12 cellular contexts compared by ENCODE assay signal in genomic region chr6:90460067-90460466, GRCh38.
DNase-seq lines count a peak whose midpoint lies in the region; TF ChIP-seq lines count a peak whose summit lies in the region.
"Had no signal": no experiment of that assay in that cellular context is flagged by ENCODE, and none has a peak within 500 bp of the region (broad histone marks: within the 10 kb centered on the region; RNA-seq: fewer than 3 reads in every experiment).

No MANE protein-coding gene starts in this region.

- no peak overlapping the region for H3K4ac ChIP-seq in mesendoderm (ENCODE audit: low read depth, low read length)

- H2AK5ac ChIP-seq in mesendoderm (ENCODE audit: low read length) = no peak overlapping the region

- H3K4me3 ChIP-seq in PC-9 (no peak overlapping the region), mesendoderm (ENCODE audit: low read length) (no peak overlapping the region)
- H3K4me3 ChIP-seq: neural progenitor cell had no signal

- H3K9me2 ChIP-seq in PC-9 (ENCODE audit: insufficient read depth) = no peaks in the 10 kb centered on the region

- no peak for TF ChIP-seq CTCF in PC-9 (conservative IDR thresholded peaks at IDR 0.05)

- H3K4me2 ChIP-seq in PC-9 (0 out of 2 replicates have a peak overlapping the region, but pooled peaks have one; percentile 1), mesendoderm (ENCODE audit: low read length) (no peak overlapping the region)
- H3K4me2 ChIP-seq: neural progenitor cell had no signal

- H3K27me3 ChIP-seq in PC-9 (ENCODE audit: insufficient read depth, low read depth) (no peaks in the 10 kb centered on the region), mesendoderm (ENCODE audit: insufficient read depth, low read length, poor library complexity) (no peaks in the 10 kb centered on the region)
- H3K27me3 ChIP-seq: neural progenitor cell had no signal

- H2BK15ac ChIP-seq in mesendoderm (replicated peaks; ENCODE audit: low read depth) = no peak overlapping the region

- no peaks in the 10 kb centered on the region for H3F3A ChIP-seq in PC-9 (ENCODE audit: insufficient read depth, low read depth)

- no TSS peak for BruUV-seq in PC-9 (replicated peaks; lab: Mats Ljungman, UMichigan)

- no peak overlapping the region for H2BK120ac ChIP-seq in mesendoderm (ENCODE audit: low read depth, low read length)

- H3K36me3 ChIP-seq in PC-9 (ENCODE audit: low read depth) (no peaks in the 10 kb centered on the region), mesendoderm (ENCODE audit: control insufficient read depth, insufficient read depth, low read length) (no peaks in the 10 kb centered on the region)
- H3K36me3 ChIP-seq: neural progenitor cell had no signal

- H3K27ac Mint-ChIP-seq in activated T-cell treated with anti-CD3 and anti-CD28 coated beads, Interleukin-2, amount 50 U/mL, for 24 hours = peak overlapping the region; percentile 99
- H3K27ac Mint-ChIP-seq in activated T-helper 2 cell treated with anti-CD3 and anti-CD28 coated beads, Interferon-gamma antibody, Interleukin-2, Interleukin-4, amounts not matched to agents 10 μg/mL and 5 μg/mL and 100 μg/mL, durations not matched to agents 14 hours and 24 hours and 36 hours = peak overlapping the region; percentile 95
- H3K27ac Mint-ChIP-seq: H9 had no signal

- H3K4me1 ChIP-seq in PC-9 (replicated peaks; ENCODE audit: insufficient read depth) = peaks cover 8% of the 10 kb centered on the region
- no peaks in the 10 kb centered on the region for H3K4me1 ChIP-seq in mesendoderm (ENCODE audit: control insufficient read depth, low read depth, low read length)

- no peak overlapping the region for H3K18ac ChIP-seq in mesendoderm (ENCODE audit: low read length)

- peaks cover 4% of the 10 kb centered on the region for H3K36me3 Mint-ChIP-seq in activated T-cell treated with anti-CD3 and anti-CD28 coated beads, Interleukin-2, amount 50 U/mL, for 24 hours (ENCODE audit: low read depth)
- peaks cover 7% of the 10 kb centered on the region for H3K36me3 Mint-ChIP-seq in activated T-helper 2 cell treated with anti-CD3 and anti-CD28 coated beads, Interferon-gamma antibody, Interleukin-2, Interleukin-4, amounts not matched to agents 10 μg/mL and 5 μg/mL and 100 μg/mL, durations not matched to agents 14 hours and 24 hours and 36 hours (ENCODE audit: low read depth)
- H3K36me3 Mint-ChIP-seq: neural progenitor cell had no signal

- no peak overlapping the region for H3K56ac ChIP-seq in mesendoderm (ENCODE audit: low read length)

- H2AFZ ChIP-seq in PC-9 = no peak overlapping the region
- H2AFZ ChIP-seq: neural progenitor cell had no signal

- H3K79me1 ChIP-seq in mesendoderm (ENCODE audit: low read length) = no peaks in the 10 kb centered on the region

- CTCF ChIA-PET in PC-9 (lab: Charles Lee) = interaction anchor here (0.6 to 1.0 kb wide), 2 partner anchors 92 to 519 kb away, joined by 3 read pairs; no protein-coding TSS in a partner anchor

- H3K27ac ChIP-seq in PC-9 (no peak overlapping the region), mesendoderm (ENCODE audit: low read depth, low read length) (no peak overlapping the region)
- H3K27ac ChIP-seq: neural progenitor cell had no signal

- H3K4me3 Mint-ChIP-seq in activated T-cell treated with anti-CD3 and anti-CD28 coated beads, Interleukin-2, amount 50 U/mL, for 24 hours = peak overlapping the region; percentile 23
- peak overlapping the region; percentile 54 for H3K4me3 Mint-ChIP-seq in activated T-helper 2 cell treated with anti-CD3 and anti-CD28 coated beads, Interferon-gamma antibody, Interleukin-2, Interleukin-4, amounts not matched to agents 10 μg/mL and 5 μg/mL and 100 μg/mL, durations not matched to agents 14 hours and 24 hours and 36 hours (ENCODE audit: low read depth)
- H3K4me3 Mint-ChIP-seq: H9, neural progenitor cell had no signal

- no peaks in the 10 kb centered on the region for H4K20me1 ChIP-seq in PC-9 (ENCODE audit: insufficient read depth)

- H4K5ac ChIP-seq in mesendoderm (ENCODE audit: low read length) = no peak overlapping the region

- H2BK5ac ChIP-seq in mesendoderm (ENCODE audit: low read length) = no peak overlapping the region

- no peak overlapping the region for H3K9ac ChIP-seq in mesendoderm (ENCODE audit: low read length)
- H3K9ac ChIP-seq: neural progenitor cell had no signal

- H3K23ac ChIP-seq in mesendoderm (ENCODE audit: low read length) = no peak overlapping the region

- no peaks in the 10 kb centered on the region for H3K79me2 ChIP-seq in PC-9 (ENCODE audit: low read depth)
- no peaks in the 10 kb centered on the region for H3K79me2 ChIP-seq in mesendoderm (ENCODE audit: control insufficient read depth, insufficient read depth, low read length)

- H4K8ac ChIP-seq in mesendoderm (ENCODE audit: low read depth, low read length) = no peak overlapping the region

- intact Hi-C loops in PC-9 (cut with micrococcal nuclease; ENCODE audit: unreplicated experiment) = no loop called here
- intact Hi-C loops in activated T-helper 2 cell treated with anti-CD3 and anti-CD28 coated beads, Interferon-gamma antibody, Interleukin-2, Interleukin-4, amounts not matched to agents 10 μg/mL and 5 μg/mL and 100 μg/mL, durations not matched to agents 14 hours and 24 hours and 36 hours (cut with micrococcal nuclease) = no loop called here

- H3K9me3 ChIP-seq in PC-9 (ENCODE audit: insufficient read depth, low read depth) = no peaks in the 10 kb centered on the region

- peak; percentile 61 for DNase-seq in activated T-cell treated with anti-CD3 and anti-CD28 coated beads, Interleukin-2, amount 50 U/mL, for 24 hours
- no peak for DNase-seq in activated T-cell treated with anti-CD3 and anti-CD28 coated beads, Interleukin-2, amount 50 U/mL, for 1 hour
- DNase-seq in PC-9 = no peak
- no peak for DNase-seq in activated T-helper 2 cell treated with anti-CD3 and anti-CD28 coated beads, Interferon-gamma antibody, Interleukin-2, Interleukin-4, amounts not matched to agents 10 μg/mL and 5 μg/mL and 100 μg/mL, durations not matched to agents 14 hours and 24 hours and 36 hours (ENCODE audit: low spot score)
- DNase-seq in stimulated activated CD4-positive, alpha-beta T cell treated with anti-CD3 and anti-CD28 coated beads, Interleukin-1b, Interleukin-23, amount 100 ng/mL, for 48 hours = peak; percentile 66
- no peak for DNase-seq in globus pallidus (ENCODE audit: low spot score)
- DNase-seq in mesendoderm = no peak
- DNase-seq in NCI-H187 (lab: John Stamatoyannopoulos, UW) = no peak
- DNase-seq: H9, NCI-H1105 treated with DMSO at 0.1 percent for 48 hours, NCI-H82 had no signal

- peaks cover 7% of the 10 kb centered on the region for H3K9me3 Mint-ChIP-seq in activated T-cell treated with anti-CD3 and anti-CD28 coated beads, Interleukin-2, amount 50 U/mL, for 24 hours
- H3K9me3 Mint-ChIP-seq in activated T-helper 2 cell treated with anti-CD3 and anti-CD28 coated beads, Interferon-gamma antibody, Interleukin-2, Interleukin-4, amounts not matched to agents 10 μg/mL and 5 μg/mL and 100 μg/mL, durations not matched to agents 14 hours and 24 hours and 36 hours = no peaks in the 10 kb centered on the region

- no peaks in the 10 kb centered on the region for H3K27me3 Mint-ChIP-seq in activated T-cell treated with anti-CD3 and anti-CD28 coated beads, Interleukin-2, amount 50 U/mL, for 24 hours
- no peaks in the 10 kb centered on the region for H3K27me3 Mint-ChIP-seq in activated T-helper 2 cell treated with anti-CD3 and anti-CD28 coated beads, Interferon-gamma antibody, Interleukin-2, Interleukin-4, amounts not matched to agents 10 μg/mL and 5 μg/mL and 100 μg/mL, durations not matched to agents 14 hours and 24 hours and 36 hours (ENCODE audit: low read depth)

- peaks cover 99% of the 10 kb centered on the region for H3K4me1 Mint-ChIP-seq in activated T-cell treated with anti-CD3 and anti-CD28 coated beads, Interleukin-2, amount 50 U/mL, for 24 hours (ENCODE audit: low read depth)
- peaks cover 82% of the 10 kb centered on the region for H3K4me1 Mint-ChIP-seq in activated T-helper 2 cell treated with anti-CD3 and anti-CD28 coated beads, Interferon-gamma antibody, Interleukin-2, Interleukin-4, amounts not matched to agents 10 μg/mL and 5 μg/mL and 100 μg/mL, durations not matched to agents 14 hours and 24 hours and 36 hours (ENCODE audit: low read depth)

- WGBS in mesendoderm (ENCODE audit: extremely low coverage, insufficient coverage, low lambda C conversion rate) = no CpG with 5 or more reads among the region's 5 CpGs

- POLR2A ChIA-PET in PC-9 (lab: Charles Lee; ENCODE audit: unreplicated experiment) = no interaction called here

Comparison
In these comparisons a context has a peak if more than half of its experiments do, and no peak if none do; other contexts are left out.
1. DNase-seq: peak in activated T-cell treated with anti-CD3 and anti-CD28 coated beads, Interleukin-2, amount 50 U/mL, for 24 hours (single experiment) and stimulated activated CD4-positive, alpha-beta T cell treated with anti-CD3 and anti-CD28 coated beads, Interleukin-1b, Interleukin-23, amount 100 ng/mL, for 48 hours (single experiment); none in activated T-cell treated with anti-CD3 and anti-CD28 coated beads, Interleukin-2, amount 50 U/mL, for 1 hour (single experiment), PC-9 (0 of 2), activated T-helper 2 cell treated with anti-CD3 and anti-CD28 coated beads, Interferon-gamma antibody, Interleukin-2, Interleukin-4, amounts not matched to agents 10 μg/mL and 5 μg/mL and 100 μg/mL, durations not matched to agents 14 hours and 24 hours and 36 hours (single experiment), globus pallidus (single experiment), mesendoderm (single experiment) and NCI-H187 (0 of 2).